Comparison of ENCODE assay signal across 25 cellular contexts in genomic region chr3:95627293-95627692, GRCh38.
"Had no signal": no experiment of that assay in that cellular context is flagged by ENCODE, and none has a peak within 500 bp of the region (broad histone marks: within the 10 kb centered on the region; RNA-seq: fewer than 3 reads in every experiment).

No MANE protein-coding gene starts in this region.

- H3K9ac ChIP-seq: parathyroid adenoma had no signal

- H3K36me3 Mint-ChIP-seq: activated CD4-positive, alpha-beta memory T cell treated with anti-CD3 and anti-CD28 coated beads for 36 hours; activated naive CD4-positive, alpha-beta T cell treated with anti-CD3 and anti-CD28 coated beads, Interleukin-2, amount 10 ng/mL, durations not matched to agents 7 days and 5 days; activated naive CD8-positive, alpha-beta T cell treated with anti-CD3 and anti-CD28 coated beads, Interleukin-2, amount 10 ng/mL, durations not matched to agents 7 days and 5 days; brain; mesothelial cell of epicardium; naive B cell; stimulated activated naive B cell treated with anti-CD40 and anti-IgM and Interleukin-4, amounts not matched to agents 10 μg/mL and 1 μg/mL and 100 μg/mL, for 72 hours had no signal

- H3K9me3 ChIP-seq: ascending aorta, psoas muscle, tibial nerve had no signal

- DNase-seq: activated CD4-positive, alpha-beta memory T cell treated with anti-CD3 and anti-CD28 coated beads for 36 hours; activated CD4-positive, alpha-beta T cell treated with anti-CD3 and anti-CD28 coated beads for 48 hours; activated CD8-positive, alpha-beta memory T cell treated with anti-CD3 and anti-CD28 coated beads, Interleukin-2, amount 50 U/mL, for 48 hours; activated gamma-delta T cell; activated naive CD4-positive, alpha-beta T cell treated with anti-CD3 and anti-CD28 coated beads, Interleukin-2, amount 10 ng/mL, durations not matched to agents 7 days and 5 days; activated naive CD8-positive, alpha-beta T cell treated with anti-CD3 and anti-CD28 coated beads, Interleukin-2, amount 10 ng/mL, durations not matched to agents 7 days and 5 days; activated T-cell treated with anti-CD3 and anti-CD28 coated beads, Interleukin-2, amount 50 U/mL, for 24 hours; cerebellar nuclear complex; dorsolateral prefrontal cortex; effector memory CD4-positive, alpha-beta T cell; left cardiac atrium; left ventricle myocardium superior; naive B cell; occipital lobe; psoas muscle; stimulated activated CD4-positive, alpha-beta T cell treated with anti-CD3 and anti-CD28 coated beads, Interleukin-15, amount 100 ng/mL, for 24 hours; stimulated activated CD4-positive, alpha-beta T cell treated with anti-CD3 and anti-CD28 coated beads, Interleukin-2, amount 100 ng/mL, for 24 hours; stimulated activated naive B cell treated with anti-CD40 and anti-IgM and Interleukin-4, amounts not matched to agents 10 μg/mL and 1 μg/mL and 100 μg/mL, for 72 hours had no signal

- H3K4me1 Mint-ChIP-seq: activated naive CD4-positive, alpha-beta T cell treated with anti-CD3 and anti-CD28 coated beads, Interleukin-2, amount 10 ng/mL, durations not matched to agents 7 days and 5 days; activated naive CD8-positive, alpha-beta T cell treated with anti-CD3 and anti-CD28 coated beads, Interleukin-2, amount 10 ng/mL, durations not matched to agents 7 days and 5 days; brain; naive B cell; stimulated activated naive B cell treated with anti-CD40 and anti-IgM and Interleukin-4, amounts not matched to agents 10 μg/mL and 1 μg/mL and 100 μg/mL, for 72 hours had no signal

- H3K27ac ChIP-seq: ascending aorta, cardiac muscle cell, coronary artery, dorsolateral prefrontal cortex, parathyroid adenoma, psoas muscle, tibial nerve had no signal

- H3K36me3 ChIP-seq: ascending aorta, cardiac muscle cell, tibial nerve had no signal

- H2AFZ ChIP-seq: parathyroid adenoma had no signal

- H3K4me1 ChIP-seq: ascending aorta, parathyroid adenoma, psoas muscle, tibial nerve had no signal

- H3K9me3 Mint-ChIP-seq: activated CD4-positive, alpha-beta memory T cell treated with anti-CD3 and anti-CD28 coated beads for 36 hours; activated naive CD4-positive, alpha-beta T cell treated with anti-CD3 and anti-CD28 coated beads, Interleukin-2, amount 10 ng/mL, durations not matched to agents 7 days and 5 days; brain; stimulated activated naive B cell treated with anti-CD40 and anti-IgM and Interleukin-4, amounts not matched to agents 10 μg/mL and 1 μg/mL and 100 μg/mL, for 72 hours had no signal

- H3K4me3 Mint-ChIP-seq: activated CD4-positive, alpha-beta memory T cell treated with anti-CD3 and anti-CD28 coated beads for 36 hours; activated naive CD4-positive, alpha-beta T cell treated with anti-CD3 and anti-CD28 coated beads, Interleukin-2, amount 10 ng/mL, durations not matched to agents 7 days and 5 days; activated naive CD8-positive, alpha-beta T cell treated with anti-CD3 and anti-CD28 coated beads, Interleukin-2, amount 10 ng/mL, durations not matched to agents 7 days and 5 days; activated T-cell treated with anti-CD3 and anti-CD28 coated beads, Interleukin-2, amount 50 U/mL, for 24 hours; brain; mesothelial cell of epicardium; naive B cell; stimulated activated naive B cell treated with anti-CD40 and anti-IgM and Interleukin-4, amounts not matched to agents 10 μg/mL and 1 μg/mL and 100 μg/mL, for 72 hours had no signal

- H3K79me2 ChIP-seq: parathyroid adenoma had no signal

- H3K27me3 Mint-ChIP-seq: activated CD4-positive, alpha-beta memory T cell treated with anti-CD3 and anti-CD28 coated beads for 36 hours; activated naive CD4-positive, alpha-beta T cell treated with anti-CD3 and anti-CD28 coated beads, Interleukin-2, amount 10 ng/mL, durations not matched to agents 7 days and 5 days; activated naive CD8-positive, alpha-beta T cell treated with anti-CD3 and anti-CD28 coated beads, Interleukin-2, amount 10 ng/mL, durations not matched to agents 7 days and 5 days; activated T-cell treated with anti-CD3 and anti-CD28 coated beads, Interleukin-2, amount 50 U/mL, for 24 hours; brain; naive B cell; stimulated activated naive B cell treated with anti-CD40 and anti-IgM and Interleukin-4, amounts not matched to agents 10 μg/mL and 1 μg/mL and 100 μg/mL, for 72 hours had no signal

- ATAC-seq: left cardiac atrium; left ventricle myocardium superior; psoas muscle; stimulated activated naive B cell treated with anti-CD40 and anti-IgM and Interleukin-4, amounts not matched to agents 10 μg/mL and 1 μg/mL and 100 μg/mL, for 72 hours had no signal

- H3K27me3 ChIP-seq: ascending aorta, cardiac muscle cell, tibial nerve had no signal

- H3K27ac Mint-ChIP-seq: activated CD4-positive, alpha-beta memory T cell treated with anti-CD3 and anti-CD28 coated beads for 36 hours; activated naive CD4-positive, alpha-beta T cell treated with anti-CD3 and anti-CD28 coated beads, Interleukin-2, amount 10 ng/mL, durations not matched to agents 7 days and 5 days; activated naive CD8-positive, alpha-beta T cell treated with anti-CD3 and anti-CD28 coated beads, Interleukin-2, amount 10 ng/mL, durations not matched to agents 7 days and 5 days; activated T-cell treated with anti-CD3 and anti-CD28 coated beads, Interleukin-2, amount 50 U/mL, for 24 hours; brain; mesothelial cell of epicardium; naive B cell; stimulated activated naive B cell treated with anti-CD40 and anti-IgM and Interleukin-4, amounts not matched to agents 10 μg/mL and 1 μg/mL and 100 μg/mL, for 72 hours had no signal

- H3K4me3 ChIP-seq: ascending aorta, cardiac muscle cell, coronary artery, dorsolateral prefrontal cortex, psoas muscle, tibial nerve had no signal
